In genomic region chr1:40301541-40302299, GRCh38 we compare ENCODE assay signal across 21 cellular contexts. TPM values are rescaled to one million over a fixed set of nuclear protein-coding genes. Genes with fewer than 3 reads are reported as not detected.
"Had no signal": no experiment of that assay in that cellular context is flagged by ENCODE, and none has a peak within 500 bp of the region (broad histone marks: within the 10 kb centered on the region; RNA-seq: fewer than 3 reads in every experiment).

No MANE protein-coding gene starts in this region.

- DNase-seq: activated CD4-positive, alpha-beta T cell treated with anti-CD3 and anti-CD28 coated beads for 48 hours; activated CD4-positive, alpha-beta T cell treated with anti-CD3 and anti-CD28 coated beads, Interleukin-2, amount 50 U/mL, for 4 hours; activated CD4-positive, CD25-positive, alpha-beta regulatory T cell treated with anti-CD3 and anti-CD28 coated beads, Interleukin-2, amount 50 U/mL, for 72 hours; activated CD8-positive, alpha-beta T cell treated with anti-CD3 and anti-CD28 coated beads, Interleukin-2, amount 10 ng/mL, durations not matched to agents 7 days and 5 days; activated effector memory CD4-positive, alpha-beta T cell treated with anti-CD3 and anti-CD28 coated beads, Interleukin-2, amount 50 U/mL, for 16 hours; activated naive CD4-positive, alpha-beta T cell treated with anti-CD3 and anti-CD28 coated beads for 36 hours; activated T-cell treated with anti-CD3 and anti-CD28 coated beads, Interleukin-2, amount 50 U/mL, for 4 hours; amygdala; MM.1S; NCI-H1105; NCI-H1436; NCI-H187; NCI-H2081; NCI-H510A treated with DMSO at 0.1 percent for 48 hours; SHP77 treated with DMSO at 0.1 percent for 48 hours had no signal

- H3K9me3 Mint-ChIP-seq: activated naive CD4-positive, alpha-beta T cell treated with anti-CD3 and anti-CD28 coated beads for 36 hours; activated T-cell treated with anti-CD3 and anti-CD28 coated beads, Interleukin-2, amount 50 U/mL, for 4 hours; brain; T-helper 1 cell treated with Interleukin-12 subunit alpha and Interleukin-12 subunit beta and Interleukin-4 antibody, amounts not matched to agents 30 μg/mL and 1 μg/mL, for 36 hours; WTC11 had no signal

- H3K4me1 Mint-ChIP-seq: brain, WTC11 had no signal

- H3K4me3 Mint-ChIP-seq: activated CD8-positive, alpha-beta T cell treated with anti-CD3 and anti-CD28 coated beads, Interleukin-2, amount 10 ng/mL, durations not matched to agents 7 days and 5 days; activated naive CD4-positive, alpha-beta T cell treated with anti-CD3 and anti-CD28 coated beads for 36 hours; activated naive CD8-positive, alpha-beta T cell; activated T-cell treated with anti-CD3 and anti-CD28 coated beads, Interleukin-2, amount 50 U/mL, for 4 hours; brain; T-helper 1 cell treated with Interleukin-12 subunit alpha and Interleukin-12 subunit beta and Interleukin-4 antibody, amounts not matched to agents 30 μg/mL and 1 μg/mL, for 36 hours; WTC11 had no signal

- H3K27me3 Mint-ChIP-seq: activated naive CD8-positive, alpha-beta T cell; brain had no signal

- H3K36me3 Mint-ChIP-seq: activated naive CD8-positive, alpha-beta T cell; brain; WTC11 had no signal

- ATAC-seq: activated CD8-positive, alpha-beta T cell treated with anti-CD3 and anti-CD28 coated beads, Interleukin-2, amount 10 ng/mL, durations not matched to agents 7 days and 5 days; activated T-cell treated with anti-CD3 and anti-CD28 coated beads, Interleukin-2, amount 50 U/mL, for 4 hours; WTC11 had no signal

- H3K27ac Mint-ChIP-seq: activated CD8-positive, alpha-beta T cell treated with anti-CD3 and anti-CD28 coated beads, Interleukin-2, amount 10 ng/mL, durations not matched to agents 7 days and 5 days; activated naive CD4-positive, alpha-beta T cell treated with anti-CD3 and anti-CD28 coated beads for 36 hours; activated naive CD8-positive, alpha-beta T cell; brain; T-helper 1 cell treated with Interleukin-12 subunit alpha and Interleukin-12 subunit beta and Interleukin-4 antibody, amounts not matched to agents 30 μg/mL and 1 μg/mL, for 36 hours; WTC11 had no signal

RNA-seq across cellular contexts. Expression of gene TMCO2, which starts 54.0 kb away (rescaled TPM):
- total RNA-seq: activated CD8-positive, alpha-beta T cell treated with anti-CD3 and anti-CD28 coated beads, Interleukin-2, amount 10 ng/mL, durations not matched to agents 7 days and 5 days; activated naive CD4-positive, alpha-beta T cell treated with anti-CD3 and anti-CD28 coated beads for 36 hours; activated T-cell treated with anti-CD3 and anti-CD28 coated beads, Interleukin-2, amount 50 U/mL, for 4 hours; astrocyte; SK-MEL-5; WTC11 had no signal
